In the genomic region with DNA sequence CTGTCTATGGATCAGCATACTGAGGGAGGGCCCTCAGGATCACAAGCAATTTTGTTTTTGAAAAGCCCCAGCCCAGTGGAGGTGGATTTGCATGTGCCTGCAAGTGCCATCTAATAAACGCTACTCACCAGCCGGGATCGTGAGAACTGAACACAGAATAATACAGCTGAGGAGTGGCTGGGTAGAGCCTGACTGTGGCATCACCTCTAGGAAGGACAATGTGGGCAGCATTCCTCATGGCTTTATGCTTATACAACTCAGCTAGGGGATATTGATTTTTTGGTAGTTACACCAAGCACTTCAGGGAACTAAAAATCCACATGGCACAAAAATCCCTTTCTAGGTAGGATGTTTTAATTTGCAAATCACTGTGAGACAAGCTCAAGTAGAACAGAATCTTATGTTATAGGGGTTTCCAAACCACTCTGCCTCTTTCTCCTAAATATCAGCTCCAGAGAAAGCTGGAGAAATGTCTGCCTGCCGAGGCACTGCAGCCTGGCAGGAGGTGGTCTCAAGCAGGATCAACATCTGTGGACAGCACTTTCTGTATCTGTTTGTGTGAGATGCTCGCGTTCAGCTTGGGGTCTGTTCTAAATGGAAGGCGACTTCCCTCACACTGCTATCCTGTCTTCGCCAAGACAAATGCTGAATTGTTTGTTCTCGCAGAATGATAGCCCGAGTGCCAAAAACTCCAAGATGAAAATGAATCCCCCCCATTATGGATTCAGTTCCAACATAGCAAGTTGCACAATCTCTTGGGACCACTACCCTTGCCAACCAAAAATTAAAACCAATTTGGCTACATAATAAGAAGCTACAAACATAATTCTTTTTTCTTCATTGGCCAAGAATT, we compare ENCODE assay signal across 27 cellular contexts.
A peak's percentile ranks its signal among the peaks of the same experiment; 100 is the strongest.
DNase-seq lines count a peak whose midpoint lies in the region; ATAC-seq and TF ChIP-seq lines count a peak whose summit lies in the region.
"Had no signal": no experiment of that assay in that cellular context is flagged by ENCODE, and none has a peak within 500 bp of the region (broad histone marks: within the 10 kb centered on the region; RNA-seq: fewer than 3 reads in every experiment).

No MANE protein-coding gene starts in this region.

- peak; percentile 27 for DNase-seq in NCI-H1092 (lab: John Stamatoyannopoulos, UW)
- peak; percentile 57 for DNase-seq in SK-MEL-5 (ENCODE audit: low read depth, low spot score)
- peak; percentile 8 to 61 for DNase-seq in hippocampal formation (lab: John Stamatoyannopoulos, UW)
- peak; percentile 83 for DNase-seq in pons (ENCODE audit: low spot score)
- no peak for DNase-seq in body of pancreas
- DNase-seq in stimulated activated CD4-positive, alpha-beta T cell treated with anti-CD3 and anti-CD28 coated beads, Interleukin-1b, Interleukin-23, amount 100 ng/mL, for 48 hours, result no peak
- DNase-seq: ACHN; activated CD8-positive, alpha-beta T cell treated with anti-CD3 and anti-CD28 coated beads for 36 hours; activated naive CD8-positive, alpha-beta T cell treated with anti-CD3 and anti-CD28 coated beads for 36 hours; activated T-cell treated with anti-CD3 and anti-CD28 coated beads for 4 hours; esophagus squamous epithelium; gastrocnemius medialis; Kasumi-1; mesendoderm; MV-4-11; NCI-H187; NCI-H2227 treated with DMSO at 0.1 percent for 48 hours; NCI-H774; SJCRH30; stimulated activated CD4-positive, alpha-beta T cell treated with anti-CD3 and anti-CD28 coated beads, Interleukin-4, amount 100 ng/mL, for 24 hours; T-cell had no signal

- in situ Hi-C loops in SK-MEL-5 (cut with HindIII; ENCODE audit: low pct_unique_long_range_greater_than_20kb, low sequenced_read_pairs), result no loop called here

- no peak overlapping the region for H3K27ac ChIP-seq in body of pancreas
- H3K27ac ChIP-seq: esophagus squamous epithelium, gastrocnemius medialis, SJCRH30 had no signal

- TF ChIP-seq POLR2A in body of pancreas (IDR thresholded peaks at IDR 0.05), result no peak

- H3K4me3 ChIP-seq in body of pancreas, result no peak overlapping the region
- H3K4me3 ChIP-seq: esophagus squamous epithelium, gastrocnemius medialis, SJCRH30 had no signal

- no peak for TF ChIP-seq CTCF in body of pancreas (IDR thresholded peaks at IDR 0.05)

- intact Hi-C loops in body of pancreas (cut with DNase I), result no loop called here

- WGBS in body of pancreas, 2 donors, result 51 to 62% methylated on average over 10 of the region's 10 CpGs

- H3K9me3 ChIP-seq in body of pancreas, result no peaks in the 10 kb centered on the region
- H3K9me3 ChIP-seq: ascending aorta, esophagus squamous epithelium, gastrocnemius medialis, SJCRH30 had no signal

- H3K36me3 ChIP-seq in body of pancreas (replicated peaks in 1 of 2; ENCODE audit: insufficient read depth in 1 of 2, low read depth in 2 of 2), result no peaks in the 10 kb centered on the region
- H3K36me3 ChIP-seq: ascending aorta, esophagus squamous epithelium, gastrocnemius medialis, SJCRH30 had no signal

- no peaks in the 10 kb centered on the region for H3K4me1 ChIP-seq in body of pancreas
- H3K4me1 ChIP-seq: esophagus squamous epithelium, gastrocnemius medialis had no signal

- H3K27me3 ChIP-seq in body of pancreas, result no peaks in the 10 kb centered on the region
- H3K27me3 ChIP-seq: ascending aorta, esophagus squamous epithelium, gastrocnemius medialis, SJCRH30 had no signal

- ATAC-seq in body of pancreas (no peak), GM21360 (IDR thresholded peaks at IDR 0.05; ENCODE audit: unreplicated experiment) (no peak), HG02642 (IDR thresholded peaks at IDR 0.05; ENCODE audit: poor library complexity, unreplicated experiment) (no peak)
- ATAC-seq: activated CD4-positive, CD25-positive, alpha-beta regulatory T cell treated with anti-CD3 and anti-CD28 coated beads, Interleukin-2, amount 50 U/mL, for 24 hours; activated CD8-positive, alpha-beta T cell treated with anti-CD3 and anti-CD28 coated beads for 36 hours; gastrocnemius medialis; left lobe of liver; stimulated activated memory B cell treated with anti-CD40 and anti-IgM and Interleukin-4, amounts not matched to agents 10 μg/mL and 1 μg/mL and 100 μg/mL, for 72 hours; T-cell had no signal

Comparison
In these comparisons a context has a peak if more than half of its experiments do, and no peak if none do; other contexts are left out.
1. DNase-seq: peak in NCI-H1092 (single experiment), SK-MEL-5 (single experiment), hippocampal formation (2 of 2) and pons (single experiment); none in body of pancreas (0 of 4) and stimulated activated CD4-positive, alpha-beta T cell treated with anti-CD3 and anti-CD28 coated beads, Interleukin-1b, Interleukin-23, amount 100 ng/mL, for 48 hours (single experiment).